In genomic region chr17:3710951-3711383, GRCh38 we compare ENCODE assay signal across 9 cellular contexts. TPM values are rescaled to one million over a fixed set of nuclear protein-coding genes. Genes with fewer than 3 reads are reported as not detected.
DNase-seq lines count a peak whose midpoint lies in the region; ATAC-seq lines count a peak whose summit lies in the region.
"Had no signal": no experiment of that assay in that cellular context is flagged by ENCODE, and none has a peak within 500 bp of the region (broad histone marks: within the 10 kb centered on the region; RNA-seq: fewer than 3 reads in every experiment).

No MANE protein-coding gene starts in this region.

- H3K36me3 Mint-ChIP-seq in IgD-negative memory B cell, result peaks cover 2% of the 10 kb centered on the region
- H3K36me3 Mint-ChIP-seq in stimulated activated naive B cell treated with anti-CD40 and anti-IgM and Interleukin-4, amounts not matched to agents 10 μg/mL and 1 μg/mL and 100 μg/mL, for 72 hours, result peaks cover 23 to 24% of the 10 kb centered on the region in 2 donors

- peak; percentile 94 for ATAC-seq in GM21529 (IDR thresholded peaks at IDR 0.05; ENCODE audit: unreplicated experiment)
- ATAC-seq in stimulated activated naive B cell treated with anti-CD40 and anti-IgM and Interleukin-4, amounts not matched to agents 10 μg/mL and 1 μg/mL and 100 μg/mL, for 72 hours (replicated peaks), result peak; percentile 96 to 98
- ATAC-seq: HCT116 had no signal

- H3K4me1 Mint-ChIP-seq in IgD-negative memory B cell, result peaks cover 38 to 40% (median 38%) of the 10 kb centered on the region in 3 donors
- peaks cover 36 to 64% of the 10 kb centered on the region in 2 donors for H3K4me1 Mint-ChIP-seq in stimulated activated naive B cell treated with anti-CD40 and anti-IgM and Interleukin-4, amounts not matched to agents 10 μg/mL and 1 μg/mL and 100 μg/mL, for 72 hours

- H3K4me3 Mint-ChIP-seq in IgD-negative memory B cell, result peak overlapping the region; percentile 66 to 86 (median 81)
- peak overlapping the region; percentile 77 to 79 for H3K4me3 Mint-ChIP-seq in stimulated activated naive B cell treated with anti-CD40 and anti-IgM and Interleukin-4, amounts not matched to agents 10 μg/mL and 1 μg/mL and 100 μg/mL, for 72 hours

- no peaks in the 10 kb centered on the region for H3K9me3 Mint-ChIP-seq in IgD-negative memory B cell
- no peaks in the 10 kb centered on the region for H3K9me3 Mint-ChIP-seq in stimulated activated naive B cell treated with anti-CD40 and anti-IgM and Interleukin-4, amounts not matched to agents 10 μg/mL and 1 μg/mL and 100 μg/mL, for 72 hours

- DNase-seq in EH (ENCODE audit: low read depth) (peak; percentile 75), germinal center (ENCODE audit: low spot score) (peak; percentile 87), OCI-M2 (lab: John Stamatoyannopoulos, UW; ENCODE audit: unreplicated experiment) (no peak), NCI-H2196 treated with DMSO at 0.1 percent for 48 hours (lab: John Stamatoyannopoulos, UW; ENCODE audit: unreplicated experiment) (no peak)
- peak; percentile 58 to 61 for DNase-seq in activated CD4-positive, alpha-beta T cell treated with anti-CD3 and anti-CD28 coated beads, Interleukin-2, amount 50 U/mL, for 4 hours
- peak; percentile 89 for DNase-seq in stimulated activated naive B cell treated with anti-CD40 and anti-IgM and Interleukin-4, amounts not matched to agents 10 μg/mL and 1 μg/mL and 100 μg/mL, for 72 hours

- no peaks in the 10 kb centered on the region for H3K27me3 Mint-ChIP-seq in IgD-negative memory B cell
- no peaks in the 10 kb centered on the region for H3K27me3 Mint-ChIP-seq in stimulated activated naive B cell treated with anti-CD40 and anti-IgM and Interleukin-4, amounts not matched to agents 10 μg/mL and 1 μg/mL and 100 μg/mL, for 72 hours

- peak overlapping the region; percentile 82 to 97 (median 84) for H3K27ac Mint-ChIP-seq in IgD-negative memory B cell
- H3K27ac Mint-ChIP-seq in stimulated activated naive B cell treated with anti-CD40 and anti-IgM and Interleukin-4, amounts not matched to agents 10 μg/mL and 1 μg/mL and 100 μg/mL, for 72 hours, result peak overlapping the region; percentile 94

RNA-seq across cellular contexts. Expression of gene HASPIN, which starts 12.7 kb away (rescaled TPM):
- 0.34 TPM for polyA plus RNA-seq in IgD-negative memory B cell

RNA-seq across cellular contexts. Expression of gene P2RX5, which starts 15.0 kb away (rescaled TPM):
- 764 TPM for polyA plus RNA-seq in IgD-negative memory B cell

RNA-seq across cellular contexts. Expression of gene EMC6, which starts 42.4 kb away (rescaled TPM):
- 81.8 TPM for polyA plus RNA-seq in IgD-negative memory B cell

RNA-seq across cellular contexts. Expression of gene TAX1BP3, which starts 42.6 kb away (rescaled TPM):
- polyA plus RNA-seq in IgD-negative memory B cell, result 72.1 TPM

Comparison
In these comparisons a context has a peak if more than half of its experiments do, and no peak if none do; other contexts are left out.
1. DNase-seq: peak in EH (single experiment), activated CD4-positive, alpha-beta T cell treated with anti-CD3 and anti-CD28 coated beads, Interleukin-2, amount 50 U/mL, for 4 hours (2 of 2), germinal center (single experiment) and stimulated activated naive B cell treated with anti-CD40 and anti-IgM and Interleukin-4, amounts not matched to agents 10 μg/mL and 1 μg/mL and 100 μg/mL, for 72 hours (single experiment); none in OCI-M2 (single experiment) and NCI-H2196 treated with DMSO at 0.1 percent for 48 hours (single experiment).